10 cellular contexts compared by ENCODE assay signal in the genomic region with DNA sequence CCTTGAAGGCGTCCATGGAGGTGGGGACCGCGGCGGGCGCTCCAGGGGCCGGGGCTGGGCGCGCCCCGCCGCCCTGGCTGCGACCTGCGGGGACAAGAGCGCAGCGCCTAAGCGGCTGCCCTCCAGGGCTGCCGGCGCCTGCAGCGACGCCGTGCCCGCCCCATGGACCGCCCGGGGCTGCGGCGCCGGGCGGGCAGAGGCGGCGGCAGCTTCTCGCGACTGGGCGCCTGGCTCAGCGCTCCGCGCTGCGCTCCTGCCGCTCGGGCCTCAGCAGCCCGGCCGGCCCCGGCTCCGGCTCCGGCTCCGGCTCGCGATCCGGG. TPM values are rescaled to one million over a fixed set of nuclear protein-coding genes. Genes with fewer than 3 reads are reported as not detected.
DNase-seq lines count a peak whose midpoint lies in the region; ATAC-seq, FAIRE-seq and TF ChIP-seq lines count a peak whose summit lies in the region.
"Had no signal": no experiment of that assay in that cellular context is flagged by ENCODE, and none has a peak within 500 bp of the region (broad histone marks: within the 10 kb centered on the region; RNA-seq: fewer than 3 reads in every experiment).

No MANE protein-coding gene starts in this region.

- peaks cover 6% of the 10 kb centered on the region for H3K4me1 ChIP-seq in CD8-positive, alpha-beta memory T cell (ENCODE audit: insufficient read depth, low read length)
- H3K4me1 ChIP-seq in Karpas-422 (ENCODE audit: low read length) = peaks cover 65% of the 10 kb centered on the region
- H3K4me1 ChIP-seq in endothelial cell of umbilical vein (ENCODE audit: control insufficient read depth, extremely low read depth, insufficient read depth, low read length) = peaks cover 5% of the 10 kb centered on the region
- peaks cover 3 to 8% of the 10 kb centered on the region in 2 donors for H3K4me1 ChIP-seq in neuronal stem cell (ENCODE audit: control insufficient read depth in 2 of 2, insufficient read depth in 1 of 2, low read depth in 1 of 2, low read length in 2 of 2)

- no peak overlapping the region for H3K14ac ChIP-seq in neuronal stem cell (ENCODE audit: low read length)

- no peak for TF ChIP-seq POLR2A in endothelial cell of umbilical vein (IDR thresholded peaks at IDR 0.05; ENCODE audit: low read depth, low read length)

- intact Hi-C loops in endothelial cell of umbilical vein (cut with micrococcal nuclease) = loop anchor here (5.0 kb wide), 1 partner anchor 298 kb away; no protein-coding TSS in a partner anchor

- BruUV-seq in endothelial cell of umbilical vein (replicated peaks; lab: Mats Ljungman, UMichigan) = no TSS peak

- peaks cover 36% of the 10 kb centered on the region for H3K27me3 ChIP-seq in CD8-positive, alpha-beta memory T cell (ENCODE audit: insufficient read depth, low read length, poor library complexity, severe bottlenecking)
- no peaks in the 10 kb centered on the region for H3K27me3 ChIP-seq in Karpas-422 (ENCODE audit: low read length)
- peaks cover 85 to 95% of the 10 kb centered on the region in 2 experiments for H3K27me3 ChIP-seq in endothelial cell of umbilical vein (ENCODE audit: control insufficient read depth in 2 of 2, insufficient read depth in 2 of 2, low read length in 2 of 2)
- peaks cover 65 to 98% (median 93%) of the 10 kb centered on the region in 3 experiments for H3K27me3 ChIP-seq in neuronal stem cell (ENCODE audit: control insufficient read depth in 3 of 3, insufficient read depth in 3 of 3, low read depth in 1 of 3, low read length in 3 of 3)

- no peak overlapping the region for H4K91ac ChIP-seq in neuronal stem cell (ENCODE audit: low read depth, low read length, poor library complexity)

- no peak overlapping the region for H2AK5ac ChIP-seq in neuronal stem cell (ENCODE audit: low read depth, low read length)

- POLR2A ChIA-PET in CD8-positive, alpha-beta memory T cell (lab: Charles Lee) = no interaction called here
- POLR2A ChIA-PET in endothelial cell of umbilical vein (lab: Charles Lee) = no interaction called here

- ATAC-seq in HG02938 (IDR thresholded peaks at IDR 0.05; ENCODE audit: unreplicated experiment) = no peak

- H2BK5ac ChIP-seq in neuronal stem cell (ENCODE audit: low read length) = no peak overlapping the region

- dilution Hi-C loops in endothelial cell of umbilical vein (cut with MboI; ENCODE audit: extremely low pct_ligation_motif_present, low sequenced_read_pairs) = no loop called here

- H3K27ac Mint-ChIP-seq in CD8-positive, alpha-beta memory T cell = no peak overlapping the region
- H3K27ac Mint-ChIP-seq: natural killer cell treated with Interleukin-12 subunit alpha and Interleukin-12 subunit beta and Interleukin-15 and Interleukin-18, amount 100 ng/mL, for 72 hours had no signal

- no peaks in the 10 kb centered on the region for H3K9me3 ChIP-seq in CD8-positive, alpha-beta memory T cell (ENCODE audit: low read length)
- no peaks in the 10 kb centered on the region for H3K9me3 ChIP-seq in Karpas-422 (ENCODE audit: low read length)
- H3K9me3 ChIP-seq in endothelial cell of umbilical vein (replicated peaks; ENCODE audit: control insufficient read depth, insufficient read depth, low read length) = no peaks in the 10 kb centered on the region
- peaks cover 0 to 4% of the 10 kb centered on the region in 2 donors for H3K9me3 ChIP-seq in neuronal stem cell (replicated peaks in 1 of 2; ENCODE audit: control insufficient read depth in 2 of 2, insufficient read depth in 1 of 2, low read depth in 1 of 2, low read length in 2 of 2)

- no peak overlapping the region for H3K4me3 ChIP-seq in CD8-positive, alpha-beta memory T cell (ENCODE audit: low read length)
- H3K4me3 ChIP-seq in Karpas-422 (ENCODE audit: low read length) (peak overlapping the region; percentile 90), endothelial cell of umbilical vein (replicated peaks in 1 of 3; ENCODE audit: insufficient read depth in 1 of 3, low read depth in 1 of 3, low read length in 3 of 3) (no peak overlapping the region), neuronal stem cell (ENCODE audit: low read length in 2 of 2) (peak overlapping the region in 1 of 2 donors; percentile 63)

- H3K4me1 Mint-ChIP-seq in CD8-positive, alpha-beta memory T cell = peaks cover 27 to 52% (median 30%) of the 10 kb centered on the region in 3 donors

- no peak overlapping the region for H2BK12ac ChIP-seq in neuronal stem cell (ENCODE audit: low read length)

- no peaks in the 10 kb centered on the region for H3K36me3 ChIP-seq in CD8-positive, alpha-beta memory T cell (ENCODE audit: insufficient read depth, low read length)
- peaks cover 45% of the 10 kb centered on the region for H3K36me3 ChIP-seq in Karpas-422 (ENCODE audit: insufficient read depth, low read length)
- H3K36me3 ChIP-seq in endothelial cell of umbilical vein (ENCODE audit: control insufficient read depth in 2 of 2, extremely low read depth in 1 of 2, insufficient read depth in 2 of 2, low read length in 2 of 2) = no peaks in the 10 kb centered on the region
- H3K36me3 ChIP-seq in neuronal stem cell (replicated peaks in 1 of 2; ENCODE audit: control insufficient read depth in 2 of 2, insufficient read depth in 2 of 2, low read length in 2 of 2) = no peaks in the 10 kb centered on the region

- H4K8ac ChIP-seq in neuronal stem cell (ENCODE audit: low read depth, low read length) = no peak overlapping the region

- H3K9me3 Mint-ChIP-seq in CD8-positive, alpha-beta memory T cell = peaks cover 0 to 3% (median 0%) of the 10 kb centered on the region in 5 donors
- H3K9me3 Mint-ChIP-seq: natural killer cell treated with Interleukin-12 subunit alpha and Interleukin-12 subunit beta and Interleukin-15 and Interleukin-18, amount 100 ng/mL, for 72 hours had no signal

- peaks cover 59 to 81% of the 10 kb centered on the region in 2 donors for H3K27me3 Mint-ChIP-seq in CD8-positive, alpha-beta memory T cell

- H4K20me1 ChIP-seq in Karpas-422 (ENCODE audit: insufficient read depth, low read depth, low read length) = peaks cover 34% of the 10 kb centered on the region
- H4K20me1 ChIP-seq in endothelial cell of umbilical vein (replicated peaks; ENCODE audit: control insufficient read depth, extremely low read depth, insufficient read depth, low read length) = no peaks in the 10 kb centered on the region

- no peak for DNase-seq in CD8-positive, alpha-beta memory T cell
- no peak for DNase-seq in Karpas-422
- DNase-seq in endothelial cell of umbilical vein (ENCODE audit: low read depth, low spot score) = no peak
- no peak for DNase-seq in neuronal stem cell (ENCODE audit: low spot score)
- no peak for DNase-seq in NCI-H1092 (lab: John Stamatoyannopoulos, UW)
- no peak for DNase-seq in stimulated activated CD4-positive, alpha-beta T cell treated with anti-CD3 and anti-CD28 coated beads, Interleukin-12 subunit alpha, Interleukin-12 subunit beta, amount 100 ng/mL, for 4 hours
- no peak for DNase-seq in GM20000 (ENCODE audit: low spot score)
- DNase-seq: activated T-cell treated with anti-CD3 and anti-CD28 coated beads, Interleukin-2, amount 50 U/mL, for 1 hour had no signal

- peak overlapping the region; percentile 80 for H3K27ac ChIP-seq in CD8-positive, alpha-beta memory T cell (ENCODE audit: low read depth, low read length)
- H3K27ac ChIP-seq in Karpas-422 (ENCODE audit: low read length) (peak overlapping the region; percentile 97), endothelial cell of umbilical vein (ENCODE audit: insufficient read depth, low read depth, low read length) (no peak overlapping the region), neuronal stem cell (replicated peaks; ENCODE audit: low read length) (no peak overlapping the region)

- H3K79me1 ChIP-seq in neuronal stem cell (ENCODE audit: low read depth, low read length) = no peaks in the 10 kb centered on the region

- H3K79me2 ChIP-seq in Karpas-422 (ENCODE audit: low read length) (peaks cover 56% of the 10 kb centered on the region), endothelial cell of umbilical vein (ENCODE audit: control insufficient read depth, insufficient read depth, low read length) (no peaks in the 10 kb centered on the region)

- no peaks in the 10 kb centered on the region for H3K9me2 ChIP-seq in Karpas-422 (replicated peaks; ENCODE audit: insufficient read depth, low read length)

- no peak for FAIRE-seq in endothelial cell of umbilical vein (lab: Jason Lieb, UNC)

- peak overlapping the region; percentile 18 for H2BK15ac ChIP-seq in neuronal stem cell (ENCODE audit: low read length)

- TF ChIP-seq CTCF in endothelial cell of umbilical vein (IDR thresholded peaks at IDR 0.05; ENCODE audit: extremely low read depth in 1 of 2, insufficient read depth in 1 of 2, low read depth in 1 of 2, low read length in 2 of 2) (no peak), GM20000 (IDR thresholded peaks at IDR 0.05; ENCODE audit: extremely low read depth, missing control alignments) (no peak)

- peak overlapping the region; percentile 20 for H3K23ac ChIP-seq in neuronal stem cell (ENCODE audit: low read depth, low read length, poor library complexity)

- CTCF ChIA-PET in CD8-positive, alpha-beta memory T cell (lab: Charles Lee) = no interaction called here
- CTCF ChIA-PET in endothelial cell of umbilical vein (lab: Charles Lee) = interaction anchor here (1.1 to 1.8 kb wide), 2 partner anchors 299 to 392 kb away, joined by 3 to 4 read pairs; no protein-coding TSS in a partner anchor

- H3K36me3 Mint-ChIP-seq in CD8-positive, alpha-beta memory T cell = no peaks in the 10 kb centered on the region

- H3K4ac ChIP-seq in neuronal stem cell (ENCODE audit: low read length) = no peak overlapping the region

- no peaks in the 10 kb centered on the region for H3K9me1 ChIP-seq in endothelial cell of umbilical vein (replicated peaks; ENCODE audit: control insufficient read depth, extremely low read depth, insufficient read depth, low read length)

- H2AFZ ChIP-seq in Karpas-422 (ENCODE audit: low read length) (no peak overlapping the region), endothelial cell of umbilical vein (ENCODE audit: low read depth, low read length) (no peak overlapping the region), neuronal stem cell (ENCODE audit: low read length) (peak overlapping the region; percentile 75)

- H3K18ac ChIP-seq in neuronal stem cell (ENCODE audit: low read length) = peak overlapping the region; percentile 25

- H3K4me3 Mint-ChIP-seq in CD8-positive, alpha-beta memory T cell = no peak overlapping the region

- no peak overlapping the region for H2BK120ac ChIP-seq in neuronal stem cell (ENCODE audit: low read depth, low read length)

- peak overlapping the region; percentile 76 for H3K4me2 ChIP-seq in Karpas-422 (ENCODE audit: low read depth, low read length, poor library complexity, severe bottlenecking)
- H3K4me2 ChIP-seq in endothelial cell of umbilical vein (ENCODE audit: insufficient read depth, low read length) = no peak overlapping the region
- peak overlapping the region; percentile 85 for H3K4me2 ChIP-seq in neuronal stem cell (ENCODE audit: insufficient read depth, low read length, poor library complexity, severe bottlenecking)

- H3K9ac ChIP-seq in Karpas-422 (ENCODE audit: low read length) (peak overlapping the region; percentile 98), endothelial cell of umbilical vein (replicated peaks; ENCODE audit: extremely low read depth, insufficient read depth, low read length) (no peak overlapping the region), neuronal stem cell (ENCODE audit: low read depth, low read length, poor library complexity) (no peak overlapping the region)

- no CpG with 5 or more reads among the region's 47 CpGs for WGBS in neuronal stem cell (ENCODE audit: extremely low coverage in 2 of 2, insufficient read length in 2 of 2, insufficient replicate concordance in 1 of 2), 2 donors

RNA-seq across cellular contexts. Expression of a gene that starts 0.2 kb away (rescaled TPM):
- total RNA-seq in CD8-positive, alpha-beta memory T cell = not detected
- polyA plus RNA-seq in CD8-positive, alpha-beta memory T cell = not detected
- total RNA-seq in Karpas-422 (2014; rRNA removed; shearing (Covaris generic); ENCODE audit: low replicate concordance) = 173 and 469 TPM in 2 replicates
- total RNA-seq in endothelial cell of umbilical vein = 0.42 and 6.0 TPM in 2 replicates
- polyA plus RNA-seq in endothelial cell of umbilical vein = 0.48 and 0.65 TPM in 2 replicates
- polyA plus RNA-seq in endothelial cell of umbilical vein (2011; cell fraction: cytosol; rRNA removed) = 0.34 TPM in 2 replicates
- polyA plus RNA-seq in endothelial cell of umbilical vein (2011; cell fraction: nucleus; rRNA removed) = 0.14 and 0.24 TPM in 2 replicates
- 0.08 TPM in 1 of 2 replicates, not detected in the other for polyA plus RNA-seq in endothelial cell of umbilical vein (2012)
- polyA minus RNA-seq in endothelial cell of umbilical vein = 0.90 and 2.1 TPM in 2 replicates
- 76.4 TPM for polyA minus RNA-seq in endothelial cell of umbilical vein (2011; cell fraction: cytosol; rRNA and poly(A)+ RNA removed)
- polyA minus RNA-seq in endothelial cell of umbilical vein (2011; cell fraction: nucleus; rRNA and poly(A)+ RNA removed) = 0.53 and 0.77 TPM in 2 replicates
- polyA plus RNA-seq in neuronal stem cell (2013, experiment 1 of 2) = 0.17 TPM
- 0.14 TPM for polyA plus RNA-seq in neuronal stem cell (2013, experiment 2 of 2)
- total RNA-seq: natural killer cell treated with Interleukin-12 subunit alpha and Interleukin-12 subunit beta and Interleukin-15 and Interleukin-18, amount 100 ng/mL, for 72 hours had no signal

Comparison
In these comparisons a context has a peak if more than half of its experiments do, and no peak if none do; other contexts are left out.
1. H3K27ac ChIP-seq: peak in CD8-positive, alpha-beta memory T cell (single experiment) and Karpas-422 (single experiment); none in endothelial cell of umbilical vein (single experiment) and neuronal stem cell (single experiment).
2. RNA of a gene that starts 0.2 kb away (total RNA-seq): 173 to 469 TPM in Karpas-422; 0.42 to 6.0 TPM in endothelial cell of umbilical vein and not detected in CD8-positive, alpha-beta memory T cell; every median in the first group is over 10 times any median in the second.